Comparison of ENCODE assay signal across 16 cellular contexts in the genomic region with DNA sequence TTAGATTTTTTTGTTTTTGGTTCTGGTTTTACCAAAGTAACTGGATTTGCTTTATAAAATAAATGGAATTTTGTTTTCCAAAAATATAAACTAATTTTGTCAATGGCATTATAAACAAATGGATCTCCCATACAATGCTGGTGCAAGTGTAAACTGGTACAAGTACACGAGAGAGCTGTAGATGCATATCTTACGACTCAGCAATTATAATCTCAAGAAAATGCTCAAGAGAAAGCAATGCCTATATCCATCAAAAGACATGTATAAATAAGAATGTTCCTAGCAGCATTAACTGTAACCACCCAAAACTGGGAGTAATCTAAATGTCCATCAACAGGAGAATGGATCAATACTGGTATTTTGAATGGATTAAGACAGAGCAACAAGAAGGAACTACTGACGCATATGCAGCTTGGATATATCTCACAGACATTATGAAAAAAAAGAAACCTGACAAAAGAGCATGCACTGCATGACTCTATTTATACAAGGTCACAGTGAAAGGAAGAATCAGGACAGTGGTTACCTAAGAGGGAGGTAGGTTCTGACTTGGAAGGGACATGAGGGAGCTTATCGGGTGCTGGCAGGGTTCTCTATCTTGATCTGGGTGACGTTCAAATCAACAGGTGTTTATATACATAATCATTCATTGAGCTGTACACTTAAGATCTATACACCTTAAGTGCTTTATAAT. TPM values are rescaled to one million over a fixed set of nuclear protein-coding genes. Genes with fewer than 3 reads are reported as not detected.
DNase-seq lines count a peak whose midpoint lies in the region; ATAC-seq and TF ChIP-seq lines count a peak whose summit lies in the region.
"Had no signal": no experiment of that assay in that cellular context is flagged by ENCODE, and none has a peak within 500 bp of the region (broad histone marks: within the 10 kb centered on the region; RNA-seq: fewer than 3 reads in every experiment).

No MANE protein-coding gene starts in this region.

- H3K4me1 ChIP-seq in left ventricle myocardium inferior (peaks cover 62% of the 10 kb centered on the region), heart left ventricle (peaks cover 0 to 47% (median 8%) of the 10 kb centered on the region in 12 donors), right lobe of liver (peaks cover 0 to 17% (median 0%) of the 10 kb centered on the region in 4 donors), upper lobe of right lung (no peaks in the 10 kb centered on the region)

- in situ Hi-C loops in GM13976 (cut with MboI; ENCODE audit: low sequenced_read_pairs, unreplicated experiment): no loop called here

- H3K4me3 ChIP-seq in left ventricle myocardium inferior: no peak overlapping the region
- no peak overlapping the region for H3K4me3 ChIP-seq in heart left ventricle
- H3K4me3 ChIP-seq in right lobe of liver: no peak overlapping the region
- no peak overlapping the region for H3K4me3 ChIP-seq in upper lobe of right lung
- H3K4me3 ChIP-seq: BLaER1 treated with 17β-estradiol and CSF1 and Interleukin-3, amounts not matched to agents 10 nM and 100 nM; GM23248 had no signal

- peaks cover 97% of the 10 kb centered on the region for H3K36me3 ChIP-seq in left ventricle myocardium inferior
- H3K36me3 ChIP-seq in heart left ventricle: peaks cover 0 to 100% (median 94%) of the 10 kb centered on the region in 9 donors
- peaks cover 0 to 78% (median 29%) of the 10 kb centered on the region in 4 donors for H3K36me3 ChIP-seq in right lobe of liver
- peaks cover 100% of the 10 kb centered on the region for H3K36me3 ChIP-seq in upper lobe of right lung

- no peaks in the 10 kb centered on the region for H3K9me3 ChIP-seq in left ventricle myocardium inferior (replicated peaks)
- H3K9me3 ChIP-seq in heart left ventricle: no peaks in the 10 kb centered on the region
- no peaks in the 10 kb centered on the region for H3K9me3 ChIP-seq in right lobe of liver
- no peaks in the 10 kb centered on the region for H3K9me3 ChIP-seq in upper lobe of right lung
- H3K9me3 ChIP-seq: BLaER1 treated with 17β-estradiol and CSF1 and Interleukin-3, amounts not matched to agents 10 nM and 100 nM had no signal

- DNase-seq in NCI-H2107 treated with DMSO at 0.1 percent for 48 hours (lab: John Stamatoyannopoulos, UW; ENCODE audit: unreplicated experiment): peak; percentile 47
- no peak for DNase-seq in NCI-H2107 (lab: John Stamatoyannopoulos, UW)
- no peak for DNase-seq in left ventricle myocardium inferior
- DNase-seq in heart left ventricle: no peak
- DNase-seq in right lobe of liver: no peak
- no peak for DNase-seq in upper lobe of right lung
- no peak for DNase-seq in stimulated activated CD4-positive, alpha-beta T cell treated with anti-CD3 and anti-CD28 coated beads, Interleukin-4, amount 100 ng/mL, for 1 hour
- DNase-seq in GM13976 (ENCODE audit: low spot score): no peak
- DNase-seq: EL, GM23248, KG1, NCI-H1092, NCI-H774 had no signal

- H3K27ac ChIP-seq in left ventricle myocardium inferior (replicated peaks) (peak overlapping the region; percentile 1), heart left ventricle (no peak overlapping the region), right lobe of liver (no peak overlapping the region), upper lobe of right lung (no peak overlapping the region)
- H3K27ac ChIP-seq: 22Rv1; BLaER1 treated with 17β-estradiol and CSF1 and Interleukin-3, amounts not matched to agents 10 nM and 100 nM; GM23248; HL-60 had no signal

- TF ChIP-seq CTCF in left ventricle myocardium inferior (IDR thresholded peaks at IDR 0.05; ENCODE audit: borderline replicate concordance) (no peak), heart left ventricle (IDR thresholded peaks at IDR 0.05) (no peak), right lobe of liver (IDR thresholded peaks at IDR 0.05) (no peak), upper lobe of right lung (IDR thresholded peaks at IDR 0.05) (no peak), GM13976 (IDR thresholded peaks at IDR 0.05; ENCODE audit: borderline replicate concordance, control extremely low read depth, extremely low read depth, insufficient read depth, missing control alignments) (no peak)

- H3K27me3 ChIP-seq in left ventricle myocardium inferior (ENCODE audit: low read depth): no peaks in the 10 kb centered on the region
- H3K27me3 ChIP-seq in heart left ventricle: no peaks in the 10 kb centered on the region
- no peaks in the 10 kb centered on the region for H3K27me3 ChIP-seq in right lobe of liver
- H3K27me3 ChIP-seq in upper lobe of right lung: no peaks in the 10 kb centered on the region
- H3K27me3 ChIP-seq: BLaER1 treated with 17β-estradiol and CSF1 and Interleukin-3, amounts not matched to agents 10 nM and 100 nM had no signal

- TF ChIP-seq POLR2A in heart left ventricle (IDR thresholded peaks at IDR 0.05) (no peak), right lobe of liver (IDR thresholded peaks at IDR 0.05) (no peak)

- intact Hi-C loops in left ventricle myocardium inferior (cut with micrococcal nuclease) (no loop called here), heart left ventricle (cut with DNase I) (no loop called here), right lobe of liver (cut with DNase I) (no loop called here), upper lobe of right lung (cut with DNase I) (no loop called here)

- 60 to 66% (median 65%) methylated on average over 5 of the region's 5 CpGs for WGBS in heart left ventricle, 4 donors
- 51% methylated on average over 5 of the region's 5 CpGs for WGBS in right lobe of liver (ENCODE audit: insufficient coverage, low coverage, low lambda C conversion rate, missing lambda C conversion rate)

- ATAC-seq in heart left ventricle (no peak), right lobe of liver (peak; percentile 70 to 94 (median 75)), upper lobe of right lung (peak; percentile 18)

RNA-seq across cellular contexts. Expression of a gene that starts 9.5 kb away (rescaled TPM):
- total RNA-seq in left ventricle myocardium inferior (179 TPM), heart left ventricle (100 to 1,000 TPM; 122 to 246 (median 145) TPM), right lobe of liver (100 to 1,000 TPM; 109 to 170 (median 131) TPM), upper lobe of right lung (166 TPM)
- 100 to 1,000 TPM; 104 to 135 TPM for polyA plus RNA-seq in heart left ventricle

Comparison
In these comparisons a context has a peak if more than half of its experiments do, and no peak if none do; other contexts are left out.
1. ATAC-seq: peak in right lobe of liver (4 of 4) and upper lobe of right lung (single experiment); none in heart left ventricle (0 of 4).